Comparison of ENCODE assay signal across 28 cellular contexts in the genomic region with DNA sequence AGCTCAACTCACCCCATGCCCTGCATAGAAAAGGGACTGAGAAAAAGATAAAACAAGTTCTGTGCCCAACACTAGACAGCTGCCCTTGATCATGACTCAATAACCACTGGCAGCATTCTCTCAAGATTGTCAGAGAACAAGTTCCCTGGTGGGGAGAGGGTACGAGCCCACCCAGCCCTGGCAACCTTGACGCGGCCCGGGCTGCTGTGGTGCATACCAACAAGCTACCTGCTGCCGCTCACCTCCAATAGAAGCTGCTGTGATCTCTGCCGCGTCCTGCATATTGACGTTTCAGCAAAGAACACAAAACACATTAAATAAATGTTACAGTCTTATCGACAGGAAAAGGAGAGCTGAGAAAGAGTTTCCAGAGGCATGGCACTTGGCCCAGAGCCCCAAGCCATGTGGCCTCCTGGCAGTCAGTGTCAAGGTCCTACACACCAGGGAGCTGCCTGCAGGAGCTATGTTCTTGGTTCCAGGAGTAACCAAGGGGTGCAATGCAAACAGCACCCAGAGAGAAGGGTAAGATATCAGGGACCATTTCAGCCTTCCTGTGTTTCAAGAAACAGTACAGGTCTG.
"Had no signal": no experiment of that assay in that cellular context is flagged by ENCODE, and none has a peak within 500 bp of the region (broad histone marks: within the 10 kb centered on the region; RNA-seq: fewer than 3 reads in every experiment).

No MANE protein-coding gene starts in this region.

- H3K27me3 ChIP-seq: SJSA1 had no signal

- ATAC-seq: activated CD4-positive, CD25-positive, alpha-beta regulatory T cell treated with anti-CD3 and anti-CD28 coated beads, Interleukin-2, amount 50 U/mL, for 24 hours; activated CD8-positive, alpha-beta T cell treated with anti-CD3 and anti-CD28 coated beads for 36 hours; K562; Panc1; SK-N-SH treated with all-trans-retinoic acid at 6 μM for 48 hours had no signal

- H3K4me3 ChIP-seq: K562, SJSA1 had no signal

- H3K9me3 Mint-ChIP-seq: activated CD8-positive, alpha-beta T cell treated with anti-CD3 and anti-CD28 coated beads for 36 hours; activated T-cell treated with anti-CD3 and anti-CD28 coated beads, Interleukin-2, amount 50 U/mL, for 24 hours; activated T-helper 1 cell treated with anti-CD3 and anti-CD28 coated beads, Interleukin-12 subunit alpha, Interleukin-12 subunit beta, Interleukin-2, Interleukin-4 antibody, amounts not matched to agents 30 ng/mL and 10 ng/mL and 1 ng/mL, durations not matched to agents 14 hours and 24 hours and 36 hours had no signal

- H3K27ac ChIP-seq: SJSA1 had no signal

- DNase-seq: activated CD4-positive, alpha-beta T cell treated with anti-CD3 and anti-CD28 coated beads for 4 hours; activated CD8-positive, alpha-beta T cell treated with anti-CD3 and anti-CD28 coated beads for 36 hours; activated effector memory CD4-positive, alpha-beta T cell treated with anti-CD3 and anti-CD28 coated beads, Interleukin-2, amount 50 U/mL, for 16 hours; activated naive CD4-positive, alpha-beta T cell treated with Interleukin-2 at 50 U/mL for 16 hours; activated T-cell treated with anti-CD3 and anti-CD28 coated beads, Interleukin-2, amount 50 U/mL, for 24 hours; aorta; central memory CD4-positive, alpha-beta T cell; Karpas-422; MM.1S; NCI-H1105; NCI-H1436; NCI-H1694 treated with DMSO at 0.1 percent for 48 hours; NCI-H2081; NCI-H510A treated with DMSO at 0.1 percent for 48 hours; NCI-H69; NK-92 treated with Interleukin-12 subunit alpha and Interleukin-12 subunit beta, amount 100 ng/mL, for 24 hours; OCI-M1; Right ventricle myocardium superior; RPMI8226; SW 1271 had no signal

- FAIRE-seq: bronchial epithelial cell, K562 had no signal

- H3K36me3 ChIP-seq: SJSA1 had no signal

- H3K9me3 ChIP-seq: SJSA1 had no signal

- H3K4me3 Mint-ChIP-seq: activated CD8-positive, alpha-beta T cell treated with anti-CD3 and anti-CD28 coated beads for 36 hours; activated naive CD8-positive, alpha-beta T cell; activated T-cell treated with anti-CD3 and anti-CD28 coated beads, Interleukin-2, amount 50 U/mL, for 24 hours; activated T-helper 1 cell treated with anti-CD3 and anti-CD28 coated beads, Interleukin-12 subunit alpha, Interleukin-12 subunit beta, Interleukin-2, Interleukin-4 antibody, amounts not matched to agents 30 ng/mL and 10 ng/mL and 1 ng/mL, durations not matched to agents 14 hours and 24 hours and 36 hours had no signal

- H3K27ac Mint-ChIP-seq: activated CD8-positive, alpha-beta T cell treated with anti-CD3 and anti-CD28 coated beads for 36 hours; activated naive CD8-positive, alpha-beta T cell; activated T-cell treated with anti-CD3 and anti-CD28 coated beads, Interleukin-2, amount 50 U/mL, for 24 hours; activated T-helper 1 cell treated with anti-CD3 and anti-CD28 coated beads, Interleukin-12 subunit alpha, Interleukin-12 subunit beta, Interleukin-2, Interleukin-4 antibody, amounts not matched to agents 30 ng/mL and 10 ng/mL and 1 ng/mL, durations not matched to agents 14 hours and 24 hours and 36 hours had no signal

- H3K27me3 Mint-ChIP-seq: activated naive CD8-positive, alpha-beta T cell; activated T-cell treated with anti-CD3 and anti-CD28 coated beads, Interleukin-2, amount 50 U/mL, for 24 hours had no signal

- H3K4me1 ChIP-seq: SJSA1 had no signal
